In genomic region chr4:165131247-165131832, GRCh38 we compare ENCODE assay signal across 8 cellular contexts. TPM values are rescaled to one million over a fixed set of nuclear protein-coding genes. Genes with fewer than 3 reads are reported as not detected.
DNase-seq lines count a peak whose midpoint lies in the region; ATAC-seq and TF ChIP-seq lines count a peak whose summit lies in the region.

No MANE protein-coding gene starts in this region.

- TF ChIP-seq RAD21 in liver (IDR thresholded peaks at IDR 0.05): peak; percentile 97 to 98

- no peak overlapping the region for H3K27ac Mint-ChIP-seq in chondrocyte (ENCODE audit: unreplicated experiment)

- no peaks in the 10 kb centered on the region for H3K9me3 Mint-ChIP-seq in chondrocyte (ENCODE audit: low read depth)

- no peak overlapping the region for H3K9ac ChIP-seq in liver (ENCODE audit: low read depth in 1 of 2, low read length in 2 of 2)

- WGBS in liver: 8% methylated on average over 9 of the region's 9 CpGs

- H3K27me3 ChIP-seq in liver (ENCODE audit: control insufficient read depth in 4 of 4, insufficient read depth in 4 of 4, low read length in 3 of 4): no peaks in the 10 kb centered on the region

- peaks cover 0 to 6% (median 5%) of the 10 kb centered on the region in 4 donors for H3K4me1 ChIP-seq in liver (ENCODE audit: control insufficient read depth in 4 of 4, insufficient read depth in 4 of 4, low read length in 3 of 4)

- H3K4me3 ChIP-seq in liver (ENCODE audit: low read depth in 1 of 3, low read length in 3 of 3): no peak overlapping the region

- H3K36me3 ChIP-seq in liver (ENCODE audit: control insufficient read depth in 4 of 4, insufficient read depth in 3 of 4, low read depth in 1 of 4, low read length in 3 of 4): no peaks in the 10 kb centered on the region

- DNase-seq in AG09319 (ENCODE audit: extremely low read depth, low read depth): peak; percentile 19
- DNase-seq in NCI-H2171 (lab: John Stamatoyannopoulos, UW): peak; percentile 0
- peak; percentile 77 for DNase-seq in activated CD4-positive, CD25-positive, alpha-beta regulatory T cell treated with anti-CD3 and anti-CD28 coated beads, Interleukin-2, amount 50 U/mL, for 72 hours
- DNase-seq in chondrocyte (ENCODE audit: low spot score): no peak
- peak; percentile 72 for DNase-seq in stimulated activated CD8-positive, alpha-beta memory T cell treated with anti-CD3 and anti-CD28 coated beads, Interleukin-12 subunit alpha, Interleukin-12 subunit beta, amount 100 ng/mL, for 1 hour (ENCODE audit: low read depth)

- H3K4me3 Mint-ChIP-seq in chondrocyte (ENCODE audit: unreplicated experiment): no peak overlapping the region

- no peak overlapping the region for H3K27ac ChIP-seq in liver (ENCODE audit: low read depth in 1 of 2, low read length in 2 of 2)

- no peaks in the 10 kb centered on the region for H3K9me3 ChIP-seq in liver (ENCODE audit: control insufficient read depth in 4 of 4, low read length in 3 of 4)

- peak; percentile 93 for TF ChIP-seq CTCF in AG09319 (IDR thresholded peaks at IDR 0.05; ENCODE audit: low read depth, low read length)
- TF ChIP-seq CTCF in chondrocyte (IDR thresholded peaks at IDR 0.05): peak; percentile 93
- peak; percentile 94 for TF ChIP-seq CTCF in liver (IDR thresholded peaks at IDR 0.05; ENCODE audit: low read depth, low read length, missing input control)

- ATAC-seq in GM18867 (IDR thresholded peaks at IDR 0.05; ENCODE audit: unreplicated experiment): peak; percentile 80
- peak; percentile 73 for ATAC-seq in HG03095 (IDR thresholded peaks at IDR 0.05; ENCODE audit: unreplicated experiment)

- peaks cover 6% of the 10 kb centered on the region for H3K4me1 Mint-ChIP-seq in chondrocyte (ENCODE audit: low read depth)

- no peaks in the 10 kb centered on the region for H3K27me3 Mint-ChIP-seq in chondrocyte (ENCODE audit: low read depth)

- no peaks in the 10 kb centered on the region for H3K36me3 Mint-ChIP-seq in chondrocyte (ENCODE audit: low read depth)

TF ChIP-seq in liver, 16 proteins besides CTCF, POLR2A, EP300 and RAD21:
- TF ChIP-seq SP1 (IDR thresholded peaks at IDR 0.05): no peak
- TF ChIP-seq HNF4A (conservative IDR thresholded peaks at IDR 0.05): peak in 1 of 2 donors; percentile 18
TF ChIP-seq in liver: peak in this region for 1.

RNA-seq across cellular contexts. Expression of gene TMEM192, which starts 18.7 kb away (rescaled TPM):
- total RNA-seq in chondrocyte: 13.0 to 14.0 TPM (median 13.6 TPM) in 3 replicates
- 10 to 100 TPM; 10.6 to 19.6 TPM for total RNA-seq in liver
- polyA plus RNA-seq in liver: 10 to 100 TPM; 18.3 to 20.3 TPM
